ENCODE assay signal across 14 cellular contexts in the genomic region with DNA sequence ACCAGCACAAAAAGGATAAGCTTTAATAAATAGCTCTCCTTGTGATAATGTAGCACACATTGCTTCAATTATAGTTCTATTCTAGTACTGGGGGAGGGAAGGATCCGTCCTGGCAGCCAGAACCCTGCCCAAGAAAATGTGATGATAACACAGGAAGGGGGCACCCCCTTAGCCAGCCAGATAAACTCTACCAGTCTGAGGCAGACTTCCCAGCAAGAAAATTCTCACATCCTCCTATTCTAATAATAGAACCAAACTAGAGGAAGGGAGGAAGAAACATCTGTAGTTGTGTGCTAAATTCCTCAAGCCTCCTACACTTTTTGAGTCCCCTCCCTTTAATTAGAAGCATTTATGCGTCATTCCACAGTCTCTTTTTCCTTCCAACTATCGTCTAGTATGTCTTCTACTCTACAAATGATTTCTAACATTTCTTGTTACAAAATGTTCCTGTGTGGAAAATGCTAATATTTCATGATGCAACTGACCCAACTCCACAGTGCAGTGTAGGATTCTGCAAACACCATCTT.
A peak's percentile ranks its signal among the peaks of the same experiment; 100 is the strongest.
DNase-seq lines count a peak whose midpoint lies in the region; FAIRE-seq and TF ChIP-seq lines count a peak whose summit lies in the region.
"Had no signal": no experiment of that assay in that cellular context is flagged by ENCODE, and none has a peak within 500 bp of the region (broad histone marks: within the 10 kb centered on the region; RNA-seq: fewer than 3 reads in every experiment).

No MANE protein-coding gene starts in this region.

- no peak overlapping the region for H3K4me3 ChIP-seq in breast epithelium
- H3K4me3 ChIP-seq in fibroblast of mammary gland (ENCODE audit: control insufficient read depth, low read depth, low read length), result no peak overlapping the region
- H3K4me3 ChIP-seq in vagina, result peak overlapping the region in 1 of 2 donors; percentile 10
- H3K4me3 ChIP-seq: ovary had no signal

- no peak for TF ChIP-seq POLR2A in breast epithelium (IDR thresholded peaks at IDR 0.05)
- no peak for TF ChIP-seq POLR2A in vagina (IDR thresholded peaks at IDR 0.05)

- no peaks in the 10 kb centered on the region for H3K9me3 ChIP-seq in breast epithelium
- H3K9me3 ChIP-seq in vagina, result no peaks in the 10 kb centered on the region
- H3K9me3 ChIP-seq: ovary had no signal

- H3K4me1 Mint-ChIP-seq in MCF 10A (ENCODE audit: insufficient read depth, unreplicated experiment), result no peaks in the 10 kb centered on the region
- H3K4me1 Mint-ChIP-seq: stimulated activated naive CD8-positive, alpha-beta T cell treated with anti-CD3 and anti-CD28 coated beads, Interleukin-15, amount 100 ng/mL, for 72 hours had no signal

- no peak for TF ChIP-seq CTCF in breast epithelium (IDR thresholded peaks at IDR 0.05)
- TF ChIP-seq CTCF in MCF 10A (IDR thresholded peaks at IDR 0.05; ENCODE audit: unreplicated experiment), result no peak
- no peak for TF ChIP-seq CTCF in fibroblast of mammary gland (conservative IDR thresholded peaks at IDR 0.05; ENCODE audit: control insufficient read depth, insufficient read depth, low read depth, low read length)
- no peak for TF ChIP-seq CTCF in vagina (IDR thresholded peaks at IDR 0.05)
- no peak for TF ChIP-seq CTCF in D721Med (IDR thresholded peaks at IDR 0.05; ENCODE audit: insufficient read depth, missing control alignments)

- no peaks in the 10 kb centered on the region for H3K9me3 Mint-ChIP-seq in MCF 10A (ENCODE audit: unreplicated experiment)

- H3K36me3 ChIP-seq in breast epithelium (no peaks in the 10 kb centered on the region), vagina (no peaks in the 10 kb centered on the region)
- H3K36me3 ChIP-seq: ovary had no signal

- no peaks in the 10 kb centered on the region for H3K36me3 Mint-ChIP-seq in MCF 10A (ENCODE audit: insufficient read depth, unreplicated experiment)

- no peaks in the 10 kb centered on the region for H3K27me3 Mint-ChIP-seq in MCF 10A (ENCODE audit: insufficient read depth, unreplicated experiment)
- H3K27me3 Mint-ChIP-seq: stimulated activated naive CD8-positive, alpha-beta T cell treated with anti-CD3 and anti-CD28 coated beads, Interleukin-15, amount 100 ng/mL, for 72 hours had no signal

- H3K4me1 ChIP-seq in breast epithelium (no peaks in the 10 kb centered on the region), vagina (peaks cover 22% of the 10 kb centered on the region)

- H3K27ac Mint-ChIP-seq in MCF 10A (ENCODE audit: low read depth, unreplicated experiment), result no peak overlapping the region
- H3K27ac Mint-ChIP-seq: stimulated activated naive CD8-positive, alpha-beta T cell treated with anti-CD3 and anti-CD28 coated beads, Interleukin-15, amount 100 ng/mL, for 72 hours had no signal

- H3K27ac ChIP-seq in breast epithelium (peak overlapping the region; percentile 61 to 79), vagina (peak overlapping the region; percentile 63)
- H3K27ac ChIP-seq: 22Rv1, ovary had no signal

- CTCF ChIA-PET in MCF 10A (lab: Yijun Ruan, JAX), result interaction anchor here (0.7 kb wide), 1 partner anchor 57 kb away, joined by 3 read pairs; no protein-coding TSS in a partner anchor

- H3K27me3 ChIP-seq in breast epithelium, result no peaks in the 10 kb centered on the region
- H3K27me3 ChIP-seq in vagina, result no peaks in the 10 kb centered on the region
- H3K27me3 ChIP-seq: ovary had no signal

- no peak overlapping the region for H3K4me3 Mint-ChIP-seq in MCF 10A (ENCODE audit: unreplicated experiment)
- H3K4me3 Mint-ChIP-seq: stimulated activated naive CD8-positive, alpha-beta T cell treated with anti-CD3 and anti-CD28 coated beads, Interleukin-15, amount 100 ng/mL, for 72 hours had no signal

- DNase-seq in breast epithelium (ENCODE audit: low spot score in 2 of 2), result no peak
- no peak for DNase-seq in MCF 10A (ENCODE audit: unreplicated experiment)
- peak; percentile 83 for DNase-seq in fibroblast of mammary gland (ENCODE audit: low read depth)
- peak; percentile 47 for DNase-seq in myocyte (ENCODE audit: low read depth)
- no peak for DNase-seq in vagina (ENCODE audit: extremely low spot score in 2 of 2)
- DNase-seq in D721Med (ENCODE audit: insufficient read length, low spot score), result no peak
- DNase-seq in activated CD8-positive, alpha-beta memory T cell treated with anti-CD3 and anti-CD28 coated beads, Interleukin-2, amount 50 U/mL, for 48 hours, result no peak
- no peak for DNase-seq in AML-193 (lab: John Stamatoyannopoulos, UW)
- DNase-seq: left colon; NCI-H446 treated with DMSO at 0.1 percent for 48 hours; stimulated activated CD4-positive, alpha-beta T cell treated with anti-CD3 and anti-CD28 coated beads, Interleukin-4, amount 100 ng/mL, for 4 hours; stimulated activated naive CD8-positive, alpha-beta T cell treated with anti-CD3 and anti-CD28 coated beads, Interleukin-15, amount 100 ng/mL, for 72 hours had no signal

- BruUV-seq in MCF 10A (replicated peaks; lab: Mats Ljungman, UMichigan), result no TSS peak

- no peak for FAIRE-seq in D721Med (lab: Jason Lieb, UNC)

- intact Hi-C loops in breast epithelium (cut with DNase I; ENCODE audit: low total_unique reads), result no loop called here
- intact Hi-C loops in MCF 10A (cut with micrococcal nuclease), result no loop called here
- intact Hi-C loops in vagina (cut with DNase I), result no loop called here

- POLR2A ChIA-PET in MCF 10A (lab: Yijun Ruan, JAX), result no interaction called here

Comparison
In these comparisons a context has a peak if more than half of its experiments do, and no peak if none do; other contexts are left out.
1. DNase-seq: peak in fibroblast of mammary gland (single experiment) and myocyte (single experiment); none in breast epithelium (0 of 2), MCF 10A (single experiment), vagina (0 of 2), D721Med (single experiment), activated CD8-positive, alpha-beta memory T cell treated with anti-CD3 and anti-CD28 coated beads, Interleukin-2, amount 50 U/mL, for 48 hours (single experiment) and AML-193 (0 of 2).